ENCODE assay signal across 9 cellular contexts in the genomic region with DNA sequence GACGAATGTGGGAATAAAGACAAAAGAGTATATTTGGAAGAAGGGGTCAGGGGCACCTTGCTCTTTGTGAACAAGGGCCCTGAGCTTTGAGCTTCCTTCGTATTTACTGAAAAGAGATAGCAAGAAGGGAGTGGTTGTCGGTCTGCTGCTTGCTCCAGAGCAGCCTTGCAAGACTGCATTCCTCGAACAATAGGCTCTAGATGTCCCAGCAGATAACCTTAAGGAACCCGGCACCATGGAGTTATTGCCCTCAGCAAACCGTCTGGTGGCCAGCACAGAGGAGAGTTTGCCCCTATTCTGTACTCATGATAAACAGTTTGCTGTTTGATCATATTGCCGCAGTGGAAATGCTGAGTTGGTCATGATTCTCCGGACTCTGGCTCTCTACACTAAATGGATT. TPM values are rescaled to one million over a fixed set of nuclear protein-coding genes. Genes with fewer than 3 reads are reported as not detected.
"Had no signal": no experiment of that assay in that cellular context is flagged by ENCODE, and none has a peak within 500 bp of the region (broad histone marks: within the 10 kb centered on the region; RNA-seq: fewer than 3 reads in every experiment).

No MANE protein-coding gene starts in this region.

- ATAC-seq: GM23338, K562 had no signal

- H2AFZ ChIP-seq: GM23338 had no signal

- H3K27ac Mint-ChIP-seq: GM23338, H9, HFFc6 had no signal

- DNase-seq: H9, HCEC 1CT, HFFc6, IMR-90 had no signal

- H3K4me3 Mint-ChIP-seq: GM23338, H9, HFFc6 had no signal

- H3K4me3 ChIP-seq: GM23338, K562 had no signal

- H3K4me1 Mint-ChIP-seq: GM23338 had no signal

- H3K4me2 ChIP-seq: GM23338 had no signal

- FAIRE-seq: H1, H54, K562 had no signal

- H3K9me3 Mint-ChIP-seq: HFFc6 had no signal

RNA-seq across cellular contexts. Expression of gene HLA-DRB1, which starts 22.7 kb away (rescaled TPM):
- total RNA-seq: HFFc6, HT1080, IMR-90 had no signal
- polyA plus RNA-seq: IMR-90 had no signal

RNA-seq across cellular contexts. Expression of gene HLA-DRB5, which starts 36.9 kb away (rescaled TPM):
- total RNA-seq: GM23338, HFFc6, HT1080, IMR-90, K562 had no signal
- polyA plus RNA-seq: GM23338, IMR-90, K562 had no signal
